12 cellular contexts compared by ENCODE assay signal in the genomic region with DNA sequence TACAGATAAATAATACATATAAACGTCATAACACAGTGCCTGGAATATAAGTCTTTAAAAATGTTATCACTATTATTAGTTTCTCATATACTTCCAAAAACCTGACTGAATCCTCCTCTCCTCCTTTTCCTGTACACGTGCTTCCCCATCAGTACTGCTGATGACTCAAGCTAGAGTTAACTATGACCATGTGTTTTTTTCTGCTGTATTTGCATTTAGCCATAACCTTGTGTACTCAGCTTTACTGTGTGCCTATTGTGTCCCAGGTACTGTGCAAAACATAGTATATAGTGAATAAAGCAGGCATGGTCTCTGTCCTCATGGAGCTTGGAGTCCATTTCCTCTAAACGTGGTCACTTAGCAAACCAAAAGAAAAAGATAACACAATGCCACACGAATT. TPM values are rescaled to one million over a fixed set of nuclear protein-coding genes. Genes with fewer than 3 reads are reported as not detected.
A peak's percentile ranks its signal among the peaks of the same experiment; 100 is the strongest.
DNase-seq lines count a peak whose midpoint lies in the region; ATAC-seq and TF ChIP-seq lines count a peak whose summit lies in the region.
"Had no signal": no experiment of that assay in that cellular context is flagged by ENCODE, and none has a peak within 500 bp of the region (broad histone marks: within the 10 kb centered on the region; RNA-seq: fewer than 3 reads in every experiment).

No MANE protein-coding gene starts in this region.

- no peaks in the 10 kb centered on the region for H3K27me3 Mint-ChIP-seq in WTC11 (ENCODE audit: low read depth)
- H3K27me3 Mint-ChIP-seq: activated CD4-positive, alpha-beta T cell treated with anti-CD3 and anti-CD28 coated beads for 36 hours had no signal

- peaks cover 47% of the 10 kb centered on the region for H3K4me1 Mint-ChIP-seq in WTC11
- H3K4me1 Mint-ChIP-seq: activated T-helper 17 cell treated with anti-CD3 and anti-CD28 coated beads, Interleukin-2, amount 50 U/mL, for 72 hours had no signal

- POLR2A ChIA-PET in A673 (lab: Charles Lee; ENCODE audit: low non-redundant PET), result no interaction called here
- POLR2A ChIA-PET in WTC11 (lab: Charles Lee), result no interaction called here

- H3K27me3 ChIP-seq in A673 (replicated peaks; ENCODE audit: insufficient read depth, low read depth, low read length, poor library complexity), result no peaks in the 10 kb centered on the region
- H3K27me3 ChIP-seq: BLaER1 had no signal

- peaks cover 68% of the 10 kb centered on the region for H3K4me1 ChIP-seq in A673 (ENCODE audit: insufficient read depth, low read length, poor library complexity, severe bottlenecking)

- H3K36me3 Mint-ChIP-seq in WTC11, result no peaks in the 10 kb centered on the region

- H3K9me3 Mint-ChIP-seq in WTC11, result no peaks in the 10 kb centered on the region
- H3K9me3 Mint-ChIP-seq: activated T-helper 17 cell treated with anti-CD3 and anti-CD28 coated beads, Interleukin-2, amount 50 U/mL, for 72 hours had no signal

- H3K4me3 ChIP-seq in A673 (ENCODE audit: low read depth, low read length, poor library complexity, severe bottlenecking), result no peak overlapping the region
- H3K4me3 ChIP-seq: BLaER1, psoas muscle had no signal

- no peak overlapping the region for H3K4me3 Mint-ChIP-seq in WTC11
- H3K4me3 Mint-ChIP-seq: activated CD4-positive, alpha-beta T cell treated with anti-CD3 and anti-CD28 coated beads for 36 hours; activated T-helper 17 cell treated with anti-CD3 and anti-CD28 coated beads, Interleukin-2, amount 50 U/mL, for 72 hours had no signal

- ATAC-seq in WTC11 (no peak), HG03039 (IDR thresholded peaks at IDR 0.05; ENCODE audit: unreplicated experiment) (no peak), GM18520 (IDR thresholded peaks at IDR 0.05; ENCODE audit: unreplicated experiment) (no peak)
- ATAC-seq: activated CD4-positive, alpha-beta T cell treated with anti-CD3 and anti-CD28 coated beads for 36 hours; activated T-helper 17 cell treated with anti-CD3 and anti-CD28 coated beads, Interleukin-2, amount 50 U/mL, for 72 hours had no signal

- peak overlapping the region; percentile 61 for H3K27ac Mint-ChIP-seq in WTC11
- H3K27ac Mint-ChIP-seq: activated CD4-positive, alpha-beta T cell treated with anti-CD3 and anti-CD28 coated beads for 36 hours; activated T-helper 17 cell treated with anti-CD3 and anti-CD28 coated beads, Interleukin-2, amount 50 U/mL, for 72 hours had no signal

- BruUV-seq in A673 (replicated peaks; lab: Mats Ljungman, UMichigan), result no TSS peak

- CTCF ChIA-PET in A673 (lab: Charles Lee) (no interaction called here), WTC11 (lab: Charles Lee) (no interaction called here)

- H3K9me3 ChIP-seq in A673 (ENCODE audit: low read depth, low read length, poor library complexity, severe bottlenecking), result no peaks in the 10 kb centered on the region
- H3K9me3 ChIP-seq: BLaER1, psoas muscle had no signal

- intact Hi-C loops in A673 (cut with micrococcal nuclease; ENCODE audit: unreplicated experiment), result no loop called here

- peak overlapping the region; percentile 21 for H3K27ac ChIP-seq in A673 (ENCODE audit: low read depth, low read length, poor library complexity, severe bottlenecking)
- H3K27ac ChIP-seq: BLaER1, psoas muscle had no signal

- DNase-seq in A673 (ENCODE audit: low spot score) (peak; percentile 76), HCEC 1CT (peak; percentile 84), WTC11 (ENCODE audit: low spot score) (no peak), glomerular endothelial cell (ENCODE audit: extremely low read depth, low read depth, low spot score) (peak; percentile 4), pons (ENCODE audit: low spot score) (no peak)
- no peak for DNase-seq in activated effector memory CD4-positive, alpha-beta T cell treated with Interleukin-2 at 50 U/mL for 16 hours
- DNase-seq: activated CD4-positive, alpha-beta T cell treated with anti-CD3 and anti-CD28 coated beads for 36 hours; psoas muscle had no signal

- H3K36me3 ChIP-seq in A673 (ENCODE audit: insufficient read depth, low read length, poor library complexity, severe bottlenecking), result no peaks in the 10 kb centered on the region
- H3K36me3 ChIP-seq: BLaER1 had no signal

- TF ChIP-seq CTCF in A673 (conservative IDR thresholded peaks at IDR 0.05; ENCODE audit: low read depth, low read length) (no peak), WTC11 (IDR thresholded peaks at IDR 0.05) (no peak)

TF ChIP-seq in WTC11, 78 proteins besides CTCF, POLR2A, EP300 and RAD21:
- TF ChIP-seq GABPB1 (CRISPR knock-in tag; IDR thresholded peaks at IDR 0.05), result 0 out of 2 replicates have a peak, but pooled peaks have one; percentile 35
- TF ChIP-seq, protein P1, sequence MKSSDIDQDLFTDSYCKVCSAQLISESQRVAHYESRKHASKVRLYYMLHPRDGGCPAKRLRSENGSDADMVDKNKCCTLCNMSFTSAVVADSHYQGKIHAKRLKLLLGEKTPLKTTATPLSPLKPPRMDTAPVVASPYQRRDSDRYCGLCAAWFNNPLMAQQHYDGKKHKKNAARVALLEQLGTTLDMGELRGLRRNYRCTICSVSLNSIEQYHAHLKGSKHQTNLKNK (CRISPR knock-in tag; IDR thresholded peaks at IDR 0.05), result no peak

RNA-seq across cellular contexts. Expression of a gene that starts 56.5 kb away (rescaled TPM):
- total RNA-seq in A673 (2021) (42.8 and 46.8 TPM in 2 replicates), WTC11 (2021) (22.6 to 25.6 TPM (median 25.3 TPM) in 3 replicates), glomerular endothelial cell (8.0 and 11.7 TPM in 2 replicates)

Comparison
In these comparisons a context has a peak if more than half of its experiments do, and no peak if none do; other contexts are left out.
1. DNase-seq: peak in A673 (single experiment), HCEC 1CT (single experiment) and glomerular endothelial cell (single experiment); none in WTC11 (single experiment), pons (single experiment) and activated effector memory CD4-positive, alpha-beta T cell treated with Interleukin-2 at 50 U/mL for 16 hours (single experiment).